13 cellular contexts compared by ENCODE assay signal in genomic region chr14:23054000-23054811, GRCh38. TPM values are rescaled to one million over a fixed set of nuclear protein-coding genes. Genes with fewer than 3 reads are reported as not detected.
DNase-seq lines count a peak whose midpoint lies in the region; ATAC-seq and TF ChIP-seq lines count a peak whose summit lies in the region.
"Had no signal": no experiment of that assay in that cellular context is flagged by ENCODE, and none has a peak within 500 bp of the region (broad histone marks: within the 10 kb centered on the region; RNA-seq: fewer than 3 reads in every experiment).

No MANE protein-coding gene starts in this region.

- H3K79me2 ChIP-seq in DND-41 (ENCODE audit: insufficient read depth, low read length): no peaks in the 10 kb centered on the region
- peaks cover 7% of the 10 kb centered on the region for H3K79me2 ChIP-seq in neural progenitor cell (ENCODE audit: low read depth)

- H4K20me1 ChIP-seq in DND-41 (ENCODE audit: insufficient read depth, low read length): peaks cover 8% of the 10 kb centered on the region; the same call in 1 of the 2 replicates
- H4K20me1 ChIP-seq in neural progenitor cell (ENCODE audit: low read depth): peaks cover 26% of the 10 kb centered on the region

- H3K27me3 Mint-ChIP-seq in HFFc6 (ENCODE audit: insufficient read depth) (peaks cover 5% of the 10 kb centered on the region), neural progenitor cell (ENCODE audit: insufficient read depth, low read depth) (peaks cover 8% of the 10 kb centered on the region)

- no peak for TF ChIP-seq EP300 in suprapubic skin (IDR thresholded peaks at IDR 0.05)

- H3K27ac Mint-ChIP-seq in HFFc6 (no peak overlapping the region), neural progenitor cell (no peak overlapping the region)
- H3K27ac Mint-ChIP-seq: dendritic cell treated with granulocyte-macrophage colony-stimulating factor and Interleukin-4, amounts not matched to agents 40 ng/mL and 50 ng/mL, for 4 days; stimulated activated effector memory CD8-positive, alpha-beta T cell treated with anti-CD3 and anti-CD28 coated beads, Interleukin-12 subunit alpha, Interleukin-12 subunit beta, amount 100 ng/mL, for 72 hours had no signal

- peaks cover 19% of the 10 kb centered on the region for H3K4me1 ChIP-seq in DND-41 (ENCODE audit: insufficient read depth, low read length)
- peaks cover 3 to 18% of the 10 kb centered on the region in 2 donors for H3K4me1 ChIP-seq in ascending aorta
- peaks cover 5% of the 10 kb centered on the region for H3K4me1 ChIP-seq in neural progenitor cell
- peaks cover 20% of the 10 kb centered on the region for H3K4me1 ChIP-seq in suprapubic skin

- TF ChIP-seq CTCF in DND-41 (IDR thresholded peaks at IDR 0.05; ENCODE audit: borderline replicate concordance, extremely low read depth, low read length, poor library complexity, severe bottlenecking): peak; percentile 63
- peak; percentile 53; the same call in 1 of the 2 replicates for TF ChIP-seq CTCF in HFFc6 (IDR thresholded peaks at IDR 0.05)
- TF ChIP-seq CTCF in ascending aorta (IDR thresholded peaks at IDR 0.05): peak in 2 of 3 experiments; percentile 7
- peak; percentile 37 for TF ChIP-seq CTCF in neural progenitor cell (IDR thresholded peaks at IDR 0.05)
- TF ChIP-seq CTCF in suprapubic skin (IDR thresholded peaks at IDR 0.05): no peak

- peaks cover 32% of the 10 kb centered on the region for H3K4me1 Mint-ChIP-seq in HFFc6 (ENCODE audit: low read depth)
- peaks cover 20% of the 10 kb centered on the region for H3K4me1 Mint-ChIP-seq in neural progenitor cell

- H3K4me3 ChIP-seq in DND-41 (ENCODE audit: low read depth in 1 of 2, low read length in 2 of 2) (no peak overlapping the region), ascending aorta (no peak overlapping the region), neural progenitor cell (no peak overlapping the region), suprapubic skin (no peak overlapping the region)

- DNase-seq in DND-41 (peak; percentile 42), HFFc6 (no peak), ascending aorta (ENCODE audit: low spot score in 2 of 2) (no peak), neural progenitor cell (ENCODE audit: low spot score) (peak; percentile 39), NCI-H82 (lab: John Stamatoyannopoulos, UW) (no peak), suprapubic skin (ENCODE audit: low spot score in 2 of 2) (no peak)
- no peak for DNase-seq in stimulated activated naive CD4-positive, alpha-beta T cell (lab: John Stamatoyannopoulos, UW)
- DNase-seq: DMS79, OCI-M1 had no signal

- H3K36me3 ChIP-seq in DND-41 (ENCODE audit: insufficient read depth, low read length): peaks cover 7% of the 10 kb centered on the region
- H3K36me3 ChIP-seq in ascending aorta: peaks cover 8 to 10% of the 10 kb centered on the region in 2 donors
- no peaks in the 10 kb centered on the region for H3K36me3 ChIP-seq in neural progenitor cell
- H3K36me3 ChIP-seq in suprapubic skin: peaks cover 7% of the 10 kb centered on the region

- H2AFZ ChIP-seq in DND-41 (ENCODE audit: low read depth, low read length) (no peak overlapping the region), neural progenitor cell (replicated peaks) (no peak overlapping the region)

- H3K9me3 ChIP-seq in DND-41 (ENCODE audit: insufficient read depth, low read length, severe bottlenecking) (no peaks in the 10 kb centered on the region), ascending aorta (no peaks in the 10 kb centered on the region), neural progenitor cell (ENCODE audit: low read depth) (no peaks in the 10 kb centered on the region), suprapubic skin (no peaks in the 10 kb centered on the region)

- intact Hi-C loops in ascending aorta (cut with DNase I): loop anchor here (10.0 kb wide), 1 partner anchor 499 kb away; no protein-coding TSS in a partner anchor

- H3F3A ChIP-seq in neural progenitor cell (ENCODE audit: low read depth): peaks cover 16% of the 10 kb centered on the region

- H3K27ac ChIP-seq in DND-41 (ENCODE audit: low read length) (no peak overlapping the region), ascending aorta (no peak overlapping the region), neural progenitor cell (no peak overlapping the region), suprapubic skin (no peak overlapping the region)

- H3K27me3 ChIP-seq in DND-41 (ENCODE audit: insufficient read depth, low read length, poor library complexity) (peaks cover 6% of the 10 kb centered on the region), ascending aorta (no peaks in the 10 kb centered on the region), neural progenitor cell (no peaks in the 10 kb centered on the region), suprapubic skin (no peaks in the 10 kb centered on the region)

- WGBS in suprapubic skin: 80% methylated on average over 16 of the region's 17 CpGs

- H3K36me3 Mint-ChIP-seq in HFFc6 (ENCODE audit: low read depth): no peaks in the 10 kb centered on the region; the same call in 1 of the 2 replicates
- H3K36me3 Mint-ChIP-seq in neural progenitor cell: peaks cover 16% of the 10 kb centered on the region

- ATAC-seq in DND-41 (ENCODE audit: insufficient read depth, low read depth) (no peak), GM18511 (IDR thresholded peaks at IDR 0.05; ENCODE audit: unreplicated experiment) (no peak)
- ATAC-seq: stimulated activated effector memory CD8-positive, alpha-beta T cell treated with anti-CD3 and anti-CD28 coated beads, Interleukin-12 subunit alpha, Interleukin-12 subunit beta, amount 100 ng/mL, for 72 hours had no signal

- TF ChIP-seq POLR2A in suprapubic skin (IDR thresholded peaks at IDR 0.05): no peak

- H3K9ac ChIP-seq in DND-41 (ENCODE audit: low read depth, low read length) (no peak overlapping the region), neural progenitor cell (no peak overlapping the region)

- H3K9me3 Mint-ChIP-seq in HFFc6: no peaks in the 10 kb centered on the region
- no peaks in the 10 kb centered on the region for H3K9me3 Mint-ChIP-seq in neural progenitor cell
- H3K9me3 Mint-ChIP-seq: dendritic cell treated with granulocyte-macrophage colony-stimulating factor and Interleukin-4, amounts not matched to agents 40 ng/mL and 50 ng/mL, for 4 days; stimulated activated effector memory CD8-positive, alpha-beta T cell treated with anti-CD3 and anti-CD28 coated beads, Interleukin-12 subunit alpha, Interleukin-12 subunit beta, amount 100 ng/mL, for 72 hours had no signal

- H3K4me2 ChIP-seq in DND-41 (ENCODE audit: insufficient read depth, low read length) (no peak overlapping the region), neural progenitor cell (no peak overlapping the region)

- no peak overlapping the region for H3K4me3 Mint-ChIP-seq in HFFc6
- peak overlapping the region; percentile 31 for H3K4me3 Mint-ChIP-seq in neural progenitor cell
- H3K4me3 Mint-ChIP-seq: dendritic cell treated with granulocyte-macrophage colony-stimulating factor and Interleukin-4, amounts not matched to agents 40 ng/mL and 50 ng/mL, for 4 days; stimulated activated effector memory CD8-positive, alpha-beta T cell treated with anti-CD3 and anti-CD28 coated beads, Interleukin-12 subunit alpha, Interleukin-12 subunit beta, amount 100 ng/mL, for 72 hours had no signal

RNA-seq across cellular contexts. Expression of gene CDH24, which starts 3.1 kb away (rescaled TPM):
- total RNA-seq in HFFc6 (2021; fragmentation: NEBNext Ultra II Directional; extraction: Animal tissue kit (Norgen Biotek cat#: 25700)): 10 to 100 TPM in 1 of 6 experiments, 1 to 10 TPM in 5; 6.4 to 11.2 (median 8.3) TPM
- total RNA-seq in ascending aorta: 5.9 TPM
- 15.0 and 35.9 TPM in 2 replicates for total RNA-seq in neural progenitor cell (ENCODE audit: low replicate concordance)
- total RNA-seq in suprapubic skin: 1 to 10 TPM; 3.4 to 8.4 (median 5.7) TPM

RNA-seq across cellular contexts. Expression of gene PSMB11, which starts 12.2 kb away (rescaled TPM):
- total RNA-seq in HFFc6 (2021; fragmentation: NEBNext Ultra II Directional; extraction: Animal tissue kit (Norgen Biotek cat#: 25700)): under 1 TPM in 1 of 6 experiments, not detected in 5; 0.12 TPM
- not detected for total RNA-seq in ascending aorta
- total RNA-seq in neural progenitor cell (ENCODE audit: low replicate concordance): not detected in 2 replicates
- total RNA-seq in suprapubic skin: not detected
- total RNA-seq: activated CD8-positive, alpha-beta memory T cell treated with anti-CD3 and anti-CD28 coated beads for 36 hours had no signal

RNA-seq across cellular contexts. Expression of gene PSMB5, which starts 19.5 kb away (rescaled TPM):
- total RNA-seq in HFFc6 (2021; fragmentation: NEBNext Ultra II Directional; extraction: Animal tissue kit (Norgen Biotek cat#: 25700)): 100 to 1,000 TPM; 221 to 259 (median 241) TPM
- 62.7 TPM for total RNA-seq in ascending aorta
- total RNA-seq in neural progenitor cell (ENCODE audit: low replicate concordance): 154 and 223 TPM in 2 replicates
- 100 to 1,000 TPM in 3 of 4 donors, 10 to 100 TPM in 1; 59.7 to 167 (median 135) TPM for total RNA-seq in suprapubic skin

RNA-seq across cellular contexts. Expression of gene ACIN1, which starts 40.7 kb away (rescaled TPM):
- 100 to 1,000 TPM; 128 to 150 (median 142) TPM for total RNA-seq in HFFc6 (2021; fragmentation: NEBNext Ultra II Directional; extraction: Animal tissue kit (Norgen Biotek cat#: 25700))
- 58.9 TPM for total RNA-seq in ascending aorta
- total RNA-seq in neural progenitor cell (ENCODE audit: low replicate concordance): 184 and 215 TPM in 2 replicates
- 100 to 1,000 TPM in 2 of 4 donors, 10 to 100 TPM in 2; 78.7 to 217 (median 103) TPM for total RNA-seq in suprapubic skin

RNA-seq across cellular contexts. Expression of gene C14orf119, which starts 41.1 kb away (rescaled TPM):
- 100 to 1,000 TPM in 4 of 6 experiments, 10 to 100 TPM in 2; 85.0 to 117 (median 103) TPM for total RNA-seq in HFFc6 (2021; fragmentation: NEBNext Ultra II Directional; extraction: Animal tissue kit (Norgen Biotek cat#: 25700))
- total RNA-seq in ascending aorta: 2.2 TPM
- total RNA-seq in neural progenitor cell (ENCODE audit: low replicate concordance): 32.0 and 37.5 TPM in 2 replicates
- 10 to 100 TPM; 10.1 to 22.7 (median 18.6) TPM for total RNA-seq in suprapubic skin

Comparison
In these comparisons a context has a peak if more than half of its experiments do, and no peak if none do; other contexts are left out.
1. DNase-seq: peak in DND-41 (single experiment) and neural progenitor cell (single experiment); none in HFFc6 (single experiment), ascending aorta (0 of 2), stimulated activated naive CD4-positive, alpha-beta T cell (0 of 6), NCI-H82 (single experiment) and suprapubic skin (0 of 2).
2. CTCF ChIP-seq: peak in DND-41 (single experiment), HFFc6 (single experiment), ascending aorta (2 of 3) and neural progenitor cell (single experiment); none in suprapubic skin (0 of 2).